In the genomic region with DNA sequence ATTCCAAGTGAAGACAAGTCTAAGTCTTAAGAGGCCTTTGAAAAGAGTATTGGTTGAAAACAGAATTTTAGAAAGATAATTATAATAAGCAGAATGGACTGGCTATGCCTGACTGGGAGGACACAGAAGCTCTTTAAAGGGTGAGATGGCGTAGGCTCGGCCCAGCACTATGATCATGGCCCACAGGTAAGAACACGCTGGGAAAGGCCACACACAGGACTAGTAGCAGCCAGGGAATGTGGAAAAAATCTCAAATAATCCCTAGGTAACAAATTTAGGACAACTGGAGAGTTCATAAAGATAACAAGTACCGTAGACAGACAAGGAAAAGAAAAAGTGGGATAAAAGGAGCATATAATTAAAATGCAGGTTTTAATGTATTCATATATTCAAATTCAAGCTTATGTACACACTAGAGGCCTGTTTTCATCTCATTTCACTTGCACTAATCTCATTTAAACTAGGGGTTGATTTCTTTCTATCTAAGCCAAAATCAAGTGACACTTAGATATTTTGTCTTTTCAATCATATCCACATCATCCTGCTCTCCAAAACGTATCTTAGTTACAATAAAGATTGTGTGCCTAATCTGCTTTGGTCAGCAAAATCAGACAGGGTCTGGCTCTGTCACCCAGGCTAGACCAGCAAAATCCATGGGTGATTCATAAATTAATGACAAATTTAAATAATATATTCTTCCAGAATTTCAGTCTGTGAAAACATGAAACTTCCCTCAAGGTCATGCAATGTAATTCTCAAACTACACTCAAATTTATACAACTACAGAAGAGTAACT, we compare ENCODE assay signal across 19 cellular contexts.
"Had no signal": no experiment of that assay in that cellular context is flagged by ENCODE, and none has a peak within 500 bp of the region (broad histone marks: within the 10 kb centered on the region; RNA-seq: fewer than 3 reads in every experiment).

No MANE protein-coding gene starts in this region.

- H3K4me3 Mint-ChIP-seq: endodermal cell had no signal

- H3K27me3 ChIP-seq: foreskin keratinocyte, heart left ventricle, neutrophil, right atrium auricular region had no signal

- H3K9me3 ChIP-seq: heart left ventricle, neutrophil, right atrium auricular region had no signal

- H3K27ac ChIP-seq: coronary artery, foreskin keratinocyte, heart left ventricle, neutrophil, right atrium auricular region had no signal

- H3K36me3 ChIP-seq: right atrium auricular region had no signal

- DNase-seq: effector CD4-positive, alpha-beta T cell; endodermal cell; erythroblast; foreskin keratinocyte; heart left ventricle; hippocampal formation; islet precursor cell; mammary epithelial cell; naive thymus-derived CD4-positive, alpha-beta T cell; posterior cingulate gyrus; small intestine; stimulated activated CD4-positive, alpha-beta T cell treated with anti-CD3 and anti-CD28 coated beads, Interleukin-12 subunit alpha, Interleukin-12 subunit beta, amount 100 ng/mL, for 4 hours; stimulated activated naive CD4-positive, alpha-beta T cell treated with Interleukin-2 at 50 U/mL for 16 hours; trophoblast cell had no signal

- H3K27ac Mint-ChIP-seq: endodermal cell had no signal

- FAIRE-seq: endothelial cell of umbilical vein, small intestine had no signal

- H3K27me3 Mint-ChIP-seq: naive thymus-derived CD4-positive, alpha-beta T cell had no signal

- H3K4me3 ChIP-seq: coronary artery, heart left ventricle, right atrium auricular region had no signal

- ATAC-seq: foreskin keratinocyte; heart left ventricle; left lobe of liver; naive thymus-derived CD4-positive, alpha-beta T cell had no signal

- H3K9me3 Mint-ChIP-seq: endodermal cell; naive thymus-derived CD4-positive, alpha-beta T cell had no signal

- H3K4me1 ChIP-seq: heart left ventricle, right atrium auricular region had no signal
